Comparison of ENCODE assay signal across 15 cellular contexts in genomic region chr9:127059648-127060365, GRCh38.
DNase-seq lines count a peak whose midpoint lies in the region; ATAC-seq and TF ChIP-seq lines count a peak whose summit lies in the region.
"Had no signal": no experiment of that assay in that cellular context is flagged by ENCODE, and none has a peak within 500 bp of the region (broad histone marks: within the 10 kb centered on the region; RNA-seq: fewer than 3 reads in every experiment).

No MANE protein-coding gene starts in this region.

- H3K27ac ChIP-seq in OCI-LY7 (ENCODE audit: low read depth, low read length, poor library complexity, severe bottlenecking) (no peak overlapping the region), thyroid gland (no peak overlapping the region)
- H3K27ac ChIP-seq: SJSA1 had no signal

- no peak for TF ChIP-seq POLR2A in thyroid gland (IDR thresholded peaks at IDR 0.05)

- DNase-seq in GM10266 (ENCODE audit: extremely low spot score) (peak; percentile 42), OCI-LY7 (ENCODE audit: low spot score) (peak; percentile 5), Right ventricle myocardium inferior (ENCODE audit: missing footprints) (no peak), pons (ENCODE audit: low spot score) (peak; percentile 61), thyroid gland (no peak)
- DNase-seq in stimulated activated CD4-positive, alpha-beta T cell treated with anti-CD3 and anti-CD28 coated beads, Interleukin-4, amount 100 ng/mL, for 1 hour = no peak
- DNase-seq: activated CD4-positive, alpha-beta T cell treated with anti-CD3 and anti-CD28 coated beads, Interleukin-2, amount 10 ng/mL, durations not matched to agents 24 days and 14 days; activated naive CD4-positive, alpha-beta T cell treated with anti-CD3 and anti-CD28 coated beads, Interleukin-2, amount 10 ng/mL, durations not matched to agents 7 days and 5 days; Caco-2; left colon; NCI-H1694 treated with DMSO at 0.1 percent for 48 hours; stimulated activated CD4-positive, alpha-beta T cell treated with anti-CD3 and anti-CD28 coated beads, Interleukin-12 subunit alpha, Interleukin-12 subunit beta, amount 100 ng/mL, for 4 hours had no signal

- no peaks in the 10 kb centered on the region for H3K79me2 ChIP-seq in OCI-LY7 (ENCODE audit: insufficient read depth, low read depth, low read length)

- CTCF ChIA-PET in OCI-LY7 (lab: Charles Lee; ENCODE audit: unreplicated experiment) = no interaction called here

- H3K4me2 ChIP-seq in OCI-LY7 (ENCODE audit: low read length) = no peak overlapping the region; the same call in 1 of the 2 replicates

- H3K9me2 ChIP-seq in OCI-LY7 (ENCODE audit: insufficient read depth, low read length) = no peaks in the 10 kb centered on the region

- POLR2A ChIA-PET in OCI-LY7 (lab: Charles Lee) = interaction anchor here (0.7 kb wide), 1 partner anchor 86 kb away, joined by 3 read pairs; no protein-coding TSS in a partner anchor

- H3K4me1 ChIP-seq in OCI-LY7 (ENCODE audit: insufficient read depth, low read length, poor library complexity, severe bottlenecking) (peaks cover 11% of the 10 kb centered on the region), thyroid gland (peaks cover 0 to 10% of the 10 kb centered on the region in 2 donors)
- H3K4me1 ChIP-seq: SJSA1 had no signal

- BruUV-seq in OCI-LY7 (replicated peaks; lab: Mats Ljungman, UMichigan) = no TSS peak

- peak; percentile 17 for ATAC-seq in Right ventricle myocardium inferior
- no peak for ATAC-seq in GM19455 (IDR thresholded peaks at IDR 0.05; ENCODE audit: unreplicated experiment)
- ATAC-seq in GM19463 (IDR thresholded peaks at IDR 0.05; ENCODE audit: unreplicated experiment) = no peak
- ATAC-seq: left colon had no signal

- no peaks in the 10 kb centered on the region for H3K27me3 ChIP-seq in thyroid gland
- H3K27me3 ChIP-seq: SJSA1 had no signal

- H3K4me3 ChIP-seq in OCI-LY7 (ENCODE audit: low read depth, low read length, poor library complexity, severe bottlenecking) (no peak overlapping the region), thyroid gland (replicated peaks in 1 of 3) (no peak overlapping the region)
- H3K4me3 ChIP-seq: SJSA1 had no signal

- H4K20me1 ChIP-seq in OCI-LY7 (ENCODE audit: insufficient read depth, low read length) = no peaks in the 10 kb centered on the region

- H3K9me3 ChIP-seq in OCI-LY7 (ENCODE audit: low read length) (no peaks in the 10 kb centered on the region), thyroid gland (no peaks in the 10 kb centered on the region)
- H3K9me3 ChIP-seq: Caco-2, SJSA1 had no signal

- H2AFZ ChIP-seq in OCI-LY7 (ENCODE audit: low read length) = no peak overlapping the region

- H3K36me3 ChIP-seq in OCI-LY7 (ENCODE audit: insufficient read depth, low read length) (no peaks in the 10 kb centered on the region), thyroid gland (no peaks in the 10 kb centered on the region)
- H3K36me3 ChIP-seq: SJSA1 had no signal

- TF ChIP-seq CTCF in GM10266 (IDR thresholded peaks at IDR 0.05; ENCODE audit: control insufficient read depth, insufficient read depth, low read depth, missing control alignments) = no peak
- TF ChIP-seq CTCF in OCI-LY7 (conservative IDR thresholded peaks at IDR 0.05; ENCODE audit: low read length) = no peak
- TF ChIP-seq CTCF in thyroid gland (IDR thresholded peaks at IDR 0.05) = no peak

- WGBS in thyroid gland, 2 donors = 72 to 85% methylated on average over 4 of the region's 4 CpGs

- intact Hi-C loops in OCI-LY7 (cut with micrococcal nuclease; ENCODE audit: unreplicated experiment) (no loop called here), Right ventricle myocardium inferior (cut with DNase I) (loop anchor here (5.0 kb wide), 1 partner anchor 62 kb away; the partner anchor contains the start of gene ANGPTL2), thyroid gland (cut with DNase I) (no loop called here)

Comparison
In these comparisons a context has a peak if more than half of its experiments do, and no peak if none do; other contexts are left out.
1. DNase-seq: peak in GM10266 (single experiment), OCI-LY7 (single experiment) and pons (single experiment); none in Right ventricle myocardium inferior (single experiment), stimulated activated CD4-positive, alpha-beta T cell treated with anti-CD3 and anti-CD28 coated beads, Interleukin-4, amount 100 ng/mL, for 1 hour (single experiment) and thyroid gland (0 of 2).